In the genomic region with DNA sequence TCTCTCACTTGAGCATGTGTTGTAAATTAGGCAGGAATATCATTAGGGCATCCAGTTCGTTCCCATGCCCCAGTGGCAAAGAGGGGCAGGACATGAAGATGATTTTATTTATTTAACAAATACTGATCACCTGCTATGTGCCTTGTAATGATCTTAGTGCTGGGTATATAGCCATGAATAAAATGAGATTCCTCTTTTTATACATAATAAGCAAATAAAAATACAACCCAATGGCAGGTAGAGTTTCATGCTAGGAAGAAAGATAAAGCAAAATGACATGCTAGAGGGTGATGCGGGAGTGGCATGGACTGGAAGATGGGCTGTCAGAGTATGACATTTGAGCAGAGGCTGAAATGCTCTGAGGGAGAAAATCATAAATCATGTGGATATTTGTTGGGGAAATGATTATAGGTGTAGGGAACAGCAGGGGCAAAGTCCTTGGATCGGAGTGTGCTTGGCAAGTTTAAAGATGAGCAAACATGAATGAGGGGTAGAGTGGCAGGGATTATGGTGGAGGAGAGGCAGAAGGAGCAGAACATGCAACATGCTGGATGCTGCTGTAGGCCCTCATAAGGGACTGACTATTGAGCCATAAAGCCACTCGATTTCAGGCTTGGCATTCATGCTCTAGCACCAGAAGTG, we compare ENCODE assay signal across 24 cellular contexts.
"Had no signal": no experiment of that assay in that cellular context is flagged by ENCODE, and none has a peak within 500 bp of the region (broad histone marks: within the 10 kb centered on the region; RNA-seq: fewer than 3 reads in every experiment).

No MANE protein-coding gene starts in this region.

- H3K27me3 ChIP-seq: gastroesophageal sphincter, neural progenitor cell, right lobe of liver, upper lobe of left lung, vagina had no signal

- DNase-seq: activated CD4-positive, alpha-beta T cell treated with anti-CD3 and anti-CD28 coated beads for 36 hours; activated CD4-positive, CD25-positive, alpha-beta regulatory T cell; activated CD8-positive, alpha-beta memory T cell treated with anti-CD3 and anti-CD28 coated beads, Interleukin-2, amount 10 ng/mL, durations not matched to agents 7 days and 5 days; activated CD8-positive, alpha-beta T cell treated with anti-CD3 and anti-CD28 coated beads, Interleukin-2, amount 10 ng/mL, durations not matched to agents 7 days and 5 days; activated naive CD4-positive, alpha-beta T cell; activated T-cell treated with anti-CD3 and anti-CD28 coated beads, Interleukin-2, amount 50 U/mL, for 72 hours; effector CD8-positive, alpha-beta T cell; head of caudate nucleus; hypothalamus; immature natural killer cell; lower lobe of right lung; naive thymus-derived CD8-positive, alpha-beta T cell; right lobe of liver; stimulated activated CD4-positive, alpha-beta T cell treated with anti-CD3 and anti-CD28 coated beads, Interleukin-12 subunit alpha, Interleukin-12 subunit beta, amount 100 ng/mL, for 4 hours; stimulated activated CD4-positive, alpha-beta T cell treated with anti-CD3 and anti-CD28 coated beads, Interleukin-4, amount 100 ng/mL, for 1 hour; stimulated activated naive CD8-positive, alpha-beta T cell treated with anti-CD3 and anti-CD28 coated beads, Interleukin-15, amount 100 ng/mL, for 72 hours; substantia nigra; T-helper 1 cell; upper lobe of left lung had no signal

- H3K27ac ChIP-seq: gastroesophageal sphincter, lower lobe of right lung, neural progenitor cell, right lobe of liver, upper lobe of left lung, vagina had no signal

- H3K9me3 Mint-ChIP-seq: activated naive CD4-positive, alpha-beta T cell treated with anti-CD3 and anti-CD28 coated beads, Interleukin-2, amount 50 U/mL, for 72 hours; activated T-cell treated with anti-CD3 and anti-CD28 coated beads, Interleukin-2, amount 50 U/mL, for 72 hours; immature natural killer cell; naive thymus-derived CD8-positive, alpha-beta T cell; neural progenitor cell; stimulated activated naive CD8-positive, alpha-beta T cell treated with anti-CD3 and anti-CD28 coated beads, Interleukin-15, amount 100 ng/mL, for 72 hours had no signal

- H3K9me3 ChIP-seq: gastroesophageal sphincter, lower lobe of right lung, right lobe of liver, upper lobe of left lung, vagina had no signal

- H3K4me1 ChIP-seq: lower lobe of right lung, right lobe of liver, upper lobe of left lung, vagina had no signal

- H3K27ac Mint-ChIP-seq: activated CD4-positive, alpha-beta T cell treated with anti-CD3 and anti-CD28 coated beads for 36 hours; activated CD8-positive, alpha-beta memory T cell treated with anti-CD3 and anti-CD28 coated beads, Interleukin-2, amount 10 ng/mL, durations not matched to agents 7 days and 5 days; activated CD8-positive, alpha-beta T cell treated with anti-CD3 and anti-CD28 coated beads, Interleukin-2, amount 10 ng/mL, durations not matched to agents 7 days and 5 days; activated naive CD4-positive, alpha-beta T cell treated with anti-CD3 and anti-CD28 coated beads, Interleukin-2, amount 50 U/mL, for 72 hours; activated T-cell treated with anti-CD3 and anti-CD28 coated beads, Interleukin-2, amount 50 U/mL, for 72 hours; immature natural killer cell; naive thymus-derived CD8-positive, alpha-beta T cell; neural progenitor cell; stimulated activated effector memory CD8-positive, alpha-beta T cell treated with anti-CD3 and anti-CD28 coated beads, Interleukin-12 subunit alpha, Interleukin-12 subunit beta, amount 100 ng/mL, for 72 hours had no signal

- ATAC-seq: activated CD4-positive, alpha-beta T cell treated with anti-CD3 and anti-CD28 coated beads for 36 hours; activated CD8-positive, alpha-beta memory T cell treated with anti-CD3 and anti-CD28 coated beads, Interleukin-2, amount 10 ng/mL, durations not matched to agents 7 days and 5 days; activated CD8-positive, alpha-beta T cell treated with anti-CD3 and anti-CD28 coated beads, Interleukin-2, amount 10 ng/mL, durations not matched to agents 7 days and 5 days; activated naive CD4-positive, alpha-beta T cell treated with anti-CD3 and anti-CD28 coated beads, Interleukin-2, amount 50 U/mL, for 72 hours; activated T-cell treated with anti-CD3 and anti-CD28 coated beads, Interleukin-2, amount 50 U/mL, for 72 hours; gastroesophageal sphincter; lower lobe of right lung; naive thymus-derived CD8-positive, alpha-beta T cell; stimulated activated effector memory CD8-positive, alpha-beta T cell treated with anti-CD3 and anti-CD28 coated beads, Interleukin-12 subunit alpha, Interleukin-12 subunit beta, amount 100 ng/mL, for 72 hours; stimulated activated naive CD8-positive, alpha-beta T cell treated with anti-CD3 and anti-CD28 coated beads, Interleukin-15, amount 100 ng/mL, for 72 hours had no signal

- H3K4me1 Mint-ChIP-seq: activated CD4-positive, alpha-beta T cell treated with anti-CD3 and anti-CD28 coated beads for 36 hours; activated CD8-positive, alpha-beta memory T cell treated with anti-CD3 and anti-CD28 coated beads, Interleukin-2, amount 10 ng/mL, durations not matched to agents 7 days and 5 days; stimulated activated naive CD8-positive, alpha-beta T cell treated with anti-CD3 and anti-CD28 coated beads, Interleukin-15, amount 100 ng/mL, for 72 hours had no signal

- H3K36me3 ChIP-seq: gastroesophageal sphincter, lower lobe of right lung, neural progenitor cell, right lobe of liver, upper lobe of left lung, vagina had no signal

- H3K4me3 Mint-ChIP-seq: activated CD4-positive, alpha-beta T cell treated with anti-CD3 and anti-CD28 coated beads for 36 hours; activated CD8-positive, alpha-beta memory T cell treated with anti-CD3 and anti-CD28 coated beads, Interleukin-2, amount 10 ng/mL, durations not matched to agents 7 days and 5 days; activated CD8-positive, alpha-beta T cell treated with anti-CD3 and anti-CD28 coated beads, Interleukin-2, amount 10 ng/mL, durations not matched to agents 7 days and 5 days; activated T-cell treated with anti-CD3 and anti-CD28 coated beads, Interleukin-2, amount 50 U/mL, for 72 hours; immature natural killer cell; naive thymus-derived CD8-positive, alpha-beta T cell; neural progenitor cell; stimulated activated effector memory CD8-positive, alpha-beta T cell treated with anti-CD3 and anti-CD28 coated beads, Interleukin-12 subunit alpha, Interleukin-12 subunit beta, amount 100 ng/mL, for 72 hours; stimulated activated naive CD8-positive, alpha-beta T cell treated with anti-CD3 and anti-CD28 coated beads, Interleukin-15, amount 100 ng/mL, for 72 hours had no signal

- H3K27me3 Mint-ChIP-seq: activated CD4-positive, alpha-beta T cell treated with anti-CD3 and anti-CD28 coated beads for 36 hours; activated CD8-positive, alpha-beta memory T cell treated with anti-CD3 and anti-CD28 coated beads, Interleukin-2, amount 10 ng/mL, durations not matched to agents 7 days and 5 days; stimulated activated naive CD8-positive, alpha-beta T cell treated with anti-CD3 and anti-CD28 coated beads, Interleukin-15, amount 100 ng/mL, for 72 hours had no signal

- H3K36me3 Mint-ChIP-seq: activated naive CD4-positive, alpha-beta T cell treated with anti-CD3 and anti-CD28 coated beads, Interleukin-2, amount 50 U/mL, for 72 hours; immature natural killer cell; naive thymus-derived CD8-positive, alpha-beta T cell; neural progenitor cell; stimulated activated effector memory CD8-positive, alpha-beta T cell treated with anti-CD3 and anti-CD28 coated beads, Interleukin-12 subunit alpha, Interleukin-12 subunit beta, amount 100 ng/mL, for 72 hours had no signal

- H3K4me3 ChIP-seq: gastroesophageal sphincter, lower lobe of right lung, neural progenitor cell, right lobe of liver, upper lobe of left lung, vagina had no signal
